In genomic region chr5:133754575-133755169, GRCh38 we compare ENCODE assay signal across 8 cellular contexts.
DNase-seq lines count a peak whose midpoint lies in the region; ATAC-seq and TF ChIP-seq lines count a peak whose summit lies in the region.

No MANE protein-coding gene starts in this region.

- H3K9me2 ChIP-seq in Karpas-422 (replicated peaks; ENCODE audit: insufficient read depth, low read length) = no peaks in the 10 kb centered on the region

- no peaks in the 10 kb centered on the region; the same call in 1 of the 2 replicates for H3K27me3 ChIP-seq in Karpas-422 (ENCODE audit: low read length)
- peaks cover 0 to 30% (median 4%) of the 10 kb centered on the region in 3 donors for H3K27me3 ChIP-seq in stomach

- H3K4me2 ChIP-seq in Karpas-422 (ENCODE audit: low read depth, low read length, poor library complexity, severe bottlenecking) = no peak overlapping the region

- peak; percentile 37 for ATAC-seq in activated T-helper 17 cell treated with anti-CD3 and anti-CD28 coated beads, Interleukin-2, amount 50 U/mL, for 72 hours (replicated peaks)
- ATAC-seq in HG02981 (IDR thresholded peaks at IDR 0.05; ENCODE audit: unreplicated experiment) (no peak), GM19463 (IDR thresholded peaks at IDR 0.05; ENCODE audit: unreplicated experiment) (no peak)

- H3K4me3 Mint-ChIP-seq in activated T-helper 17 cell treated with anti-CD3 and anti-CD28 coated beads, Interleukin-2, amount 50 U/mL, for 72 hours = no peak overlapping the region

- H3K4me1 Mint-ChIP-seq in activated T-helper 17 cell treated with anti-CD3 and anti-CD28 coated beads, Interleukin-2, amount 50 U/mL, for 72 hours = no peaks in the 10 kb centered on the region

- H3K9me3 Mint-ChIP-seq in activated T-helper 17 cell treated with anti-CD3 and anti-CD28 coated beads, Interleukin-2, amount 50 U/mL, for 72 hours = no peaks in the 10 kb centered on the region

- H3K36me3 ChIP-seq in Karpas-422 (ENCODE audit: insufficient read depth, low read length) (no peaks in the 10 kb centered on the region), stomach (no peaks in the 10 kb centered on the region)

- H3K36me3 Mint-ChIP-seq in activated T-helper 17 cell treated with anti-CD3 and anti-CD28 coated beads, Interleukin-2, amount 50 U/mL, for 72 hours (ENCODE audit: low read depth) = no peaks in the 10 kb centered on the region

- H3K4me1 ChIP-seq in Karpas-422 (ENCODE audit: low read length) (peaks cover 4% of the 10 kb centered on the region), stomach (no peaks in the 10 kb centered on the region)

- H4K20me1 ChIP-seq in Karpas-422 (ENCODE audit: insufficient read depth, low read depth, low read length) = no peaks in the 10 kb centered on the region

- no peak overlapping the region for H2AFZ ChIP-seq in Karpas-422 (ENCODE audit: low read length)

- no peak for TF ChIP-seq POLR2A in stomach (IDR thresholded peaks at IDR 0.05)

- DNase-seq in NOMO-1 treated with DMSO at 0.1 percent for 48 hours (lab: John Stamatoyannopoulos, UW; ENCODE audit: unreplicated experiment) (peak; percentile 3), NOMO-1 treated with dmso at 0.1 percent for 144 hours (lab: John Stamatoyannopoulos, UW; ENCODE audit: unreplicated experiment) (no peak), Karpas-422 (peak; percentile 69), iPS-NIHi11 (ENCODE audit: low spot score) (peak; percentile 63), stomach (peak; percentile 40)

- no peak overlapping the region for H3K27ac ChIP-seq in Karpas-422 (ENCODE audit: low read length)
- no peak overlapping the region for H3K27ac ChIP-seq in stomach

- H3K9ac ChIP-seq in Karpas-422 (ENCODE audit: low read length) = no peak overlapping the region

- 21 to 31% (median 29%) methylated on average over 5 of the region's 5 CpGs for WGBS in stomach, 5 donors

- H3K79me2 ChIP-seq in Karpas-422 (ENCODE audit: low read length) = no peaks in the 10 kb centered on the region

- H3K9me3 ChIP-seq in Karpas-422 (ENCODE audit: low read length) = no peaks in the 10 kb centered on the region
- H3K9me3 ChIP-seq in stomach = no peaks in the 10 kb centered on the region

- H3K27me3 Mint-ChIP-seq in activated T-helper 17 cell treated with anti-CD3 and anti-CD28 coated beads, Interleukin-2, amount 50 U/mL, for 72 hours = peaks cover 23% of the 10 kb centered on the region

- intact Hi-C loops in stomach (cut with DNase I; ENCODE audit: low total_unique reads) = loop anchor here (10.0 kb wide), 1 partner anchor 110 kb away; no protein-coding TSS in a partner anchor

- no peak overlapping the region for H3K27ac Mint-ChIP-seq in activated T-helper 17 cell treated with anti-CD3 and anti-CD28 coated beads, Interleukin-2, amount 50 U/mL, for 72 hours

- H3K4me3 ChIP-seq in Karpas-422 (ENCODE audit: low read length) = no peak overlapping the region
- H3K4me3 ChIP-seq in stomach = no peak overlapping the region

- no peak for TF ChIP-seq EP300 in stomach (IDR thresholded peaks at IDR 0.05)

- peak in 4 of 7 experiments; percentile 28 to 41 (median 30) for TF ChIP-seq CTCF in stomach (IDR thresholded peaks at IDR 0.05)
